30 cellular contexts compared by ENCODE assay signal in the genomic region with DNA sequence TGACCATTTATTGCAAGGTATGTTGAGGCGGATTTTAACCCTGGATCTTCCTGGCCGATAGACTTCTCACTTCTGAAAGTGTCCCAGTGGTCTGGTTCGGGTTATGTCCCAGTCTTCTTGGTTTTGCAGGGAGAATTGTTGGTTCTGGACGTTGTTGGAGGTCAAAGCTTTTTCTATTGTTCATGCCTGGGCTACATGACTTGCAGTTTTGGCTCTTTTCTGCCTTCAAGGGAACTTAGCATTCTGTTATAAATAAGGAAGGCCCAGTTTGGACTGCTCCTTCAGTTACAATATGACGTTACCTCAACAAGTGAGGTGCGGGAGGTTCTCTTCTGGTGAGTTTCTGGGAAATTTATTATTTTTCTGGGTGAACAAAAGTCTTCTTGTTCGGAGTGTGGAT.
"Had no signal": no experiment of that assay in that cellular context is flagged by ENCODE, and none has a peak within 500 bp of the region (broad histone marks: within the 10 kb centered on the region; RNA-seq: fewer than 3 reads in every experiment).

No MANE protein-coding gene starts in this region.

- H3K4me1 ChIP-seq: heart right ventricle, left ventricle myocardium inferior, parathyroid adenoma, psoas muscle, thyroid gland, upper lobe of left lung had no signal

- H3K27ac ChIP-seq: heart right ventricle, left ventricle myocardium inferior, parathyroid adenoma, psoas muscle, thyroid gland, upper lobe of left lung, WERI-Rb-1 had no signal

- H3K36me3 ChIP-seq: heart right ventricle, left ventricle myocardium inferior, thyroid gland, upper lobe of left lung, WERI-Rb-1 had no signal

- H3K27ac Mint-ChIP-seq: activated CD4-positive, alpha-beta memory T cell treated with anti-CD3 and anti-CD28 coated beads for 36 hours; activated CD4-positive, alpha-beta T cell treated with anti-CD3 and anti-CD28 coated beads, Interleukin-2, amount 10 ng/mL, durations not matched to agents 24 days and 14 days; activated naive CD4-positive, alpha-beta T cell treated with anti-CD3 and anti-CD28 coated beads, Interleukin-2, amount 10 ng/mL, durations not matched to agents 7 days and 5 days; activated T-helper 1 cell treated with anti-CD3 and anti-CD28 coated beads, Interleukin-12 subunit alpha, Interleukin-12 subunit beta, Interleukin-2, Interleukin-4 antibody, amounts not matched to agents 30 ng/mL and 10 ng/mL and 1 ng/mL, durations not matched to agents 14 hours and 24 hours and 36 hours; endodermal cell; naive B cell; nephron progenitor cell; stimulated activated memory B cell treated with anti-CD40 and anti-IgM and Interleukin-4, amounts not matched to agents 10 μg/mL and 1 μg/mL and 100 μg/mL, for 72 hours; stimulated activated naive CD8-positive, alpha-beta T cell treated with anti-CD3 and anti-CD28 coated beads, Interleukin-15, amount 100 ng/mL, for 72 hours; T-helper 1 cell treated with Interleukin-12 subunit alpha and Interleukin-12 subunit beta and Interleukin-4 antibody, amounts not matched to agents 30 μg/mL and 1 μg/mL, for 36 hours had no signal

- H3K79me2 ChIP-seq: parathyroid adenoma had no signal

- H2AFZ ChIP-seq: parathyroid adenoma had no signal

- H3K27me3 ChIP-seq: heart right ventricle, thyroid gland, upper lobe of left lung had no signal

- H3K36me3 Mint-ChIP-seq: activated CD4-positive, alpha-beta memory T cell treated with anti-CD3 and anti-CD28 coated beads for 36 hours; activated naive CD4-positive, alpha-beta T cell treated with anti-CD3 and anti-CD28 coated beads, Interleukin-2, amount 10 ng/mL, durations not matched to agents 7 days and 5 days; naive B cell; stimulated activated memory B cell treated with anti-CD40 and anti-IgM and Interleukin-4, amounts not matched to agents 10 μg/mL and 1 μg/mL and 100 μg/mL, for 72 hours had no signal

- H3K4me1 Mint-ChIP-seq: activated CD4-positive, alpha-beta T cell treated with anti-CD3 and anti-CD28 coated beads, Interleukin-2, amount 10 ng/mL, durations not matched to agents 24 days and 14 days; activated naive CD4-positive, alpha-beta T cell treated with anti-CD3 and anti-CD28 coated beads, Interleukin-2, amount 10 ng/mL, durations not matched to agents 7 days and 5 days; naive B cell; nephron progenitor cell; stimulated activated memory B cell treated with anti-CD40 and anti-IgM and Interleukin-4, amounts not matched to agents 10 μg/mL and 1 μg/mL and 100 μg/mL, for 72 hours; stimulated activated naive CD8-positive, alpha-beta T cell treated with anti-CD3 and anti-CD28 coated beads, Interleukin-15, amount 100 ng/mL, for 72 hours had no signal

- H3K9me3 ChIP-seq: psoas muscle, thyroid gland, upper lobe of left lung had no signal

- H3K4me3 Mint-ChIP-seq: activated CD4-positive, alpha-beta memory T cell treated with anti-CD3 and anti-CD28 coated beads for 36 hours; activated CD4-positive, alpha-beta T cell treated with anti-CD3 and anti-CD28 coated beads, Interleukin-2, amount 10 ng/mL, durations not matched to agents 24 days and 14 days; activated naive CD4-positive, alpha-beta T cell treated with anti-CD3 and anti-CD28 coated beads, Interleukin-2, amount 10 ng/mL, durations not matched to agents 7 days and 5 days; activated T-helper 1 cell treated with anti-CD3 and anti-CD28 coated beads, Interleukin-12 subunit alpha, Interleukin-12 subunit beta, Interleukin-2, Interleukin-4 antibody, amounts not matched to agents 30 ng/mL and 10 ng/mL and 1 ng/mL, durations not matched to agents 14 hours and 24 hours and 36 hours; endodermal cell; naive B cell; nephron progenitor cell; stimulated activated memory B cell treated with anti-CD40 and anti-IgM and Interleukin-4, amounts not matched to agents 10 μg/mL and 1 μg/mL and 100 μg/mL, for 72 hours; stimulated activated naive CD8-positive, alpha-beta T cell treated with anti-CD3 and anti-CD28 coated beads, Interleukin-15, amount 100 ng/mL, for 72 hours; T-helper 1 cell treated with Interleukin-12 subunit alpha and Interleukin-12 subunit beta and Interleukin-4 antibody, amounts not matched to agents 30 μg/mL and 1 μg/mL, for 36 hours had no signal

- H3K4me2 ChIP-seq: smooth muscle cell had no signal

- DNase-seq: activated CD4-positive, alpha-beta memory T cell treated with anti-CD3 and anti-CD28 coated beads for 36 hours; activated CD4-positive, alpha-beta T cell treated with anti-CD3 and anti-CD28 coated beads, Interleukin-2, amount 10 ng/mL, durations not matched to agents 24 days and 14 days; activated CD8-positive, alpha-beta memory T cell treated with anti-CD3 and anti-CD28 coated beads, Interleukin-2, amount 50 U/mL, for 4 hours; activated gamma-delta T cell; activated naive CD4-positive, alpha-beta T cell treated with anti-CD3 and anti-CD28 coated beads, Interleukin-2, amount 10 ng/mL, durations not matched to agents 7 days and 5 days; activated T-cell treated with anti-CD3 and anti-CD28 coated beads, Interleukin-2, amount 50 U/mL, for 1 hour; amygdala; caudate nucleus; endodermal cell; foreskin melanocyte; heart right ventricle; left ventricle myocardium inferior; naive B cell; nephron progenitor cell; psoas muscle; stimulated activated CD4-positive, alpha-beta T cell treated with anti-CD3 and anti-CD28 coated beads, Interleukin-1b, Interleukin-23, amount 100 ng/mL, for 48 hours; stimulated activated CD4-positive, alpha-beta T cell treated with anti-CD3 and anti-CD28 coated beads, Interleukin-4, amount 100 ng/mL, for 4 hours; stimulated activated CD8-positive, alpha-beta memory T cell treated with anti-CD3 and anti-CD28 coated beads, Interleukin-4, amount 100 ng/mL, for 48 hours; stimulated activated naive CD8-positive, alpha-beta T cell treated with anti-CD3 and anti-CD28 coated beads, Interleukin-15, amount 100 ng/mL, for 72 hours; substantia nigra; T-helper 9 cell; thyroid gland; upper lobe of left lung; WERI-Rb-1 had no signal

- H3K4me3 ChIP-seq: heart right ventricle, left ventricle myocardium inferior, lung, psoas muscle, smooth muscle cell, thyroid gland, upper lobe of left lung had no signal

- H3K9me3 Mint-ChIP-seq: activated CD4-positive, alpha-beta T cell treated with anti-CD3 and anti-CD28 coated beads, Interleukin-2, amount 10 ng/mL, durations not matched to agents 24 days and 14 days; activated naive CD4-positive, alpha-beta T cell treated with anti-CD3 and anti-CD28 coated beads, Interleukin-2, amount 10 ng/mL, durations not matched to agents 7 days and 5 days; T-helper 1 cell treated with Interleukin-12 subunit alpha and Interleukin-12 subunit beta and Interleukin-4 antibody, amounts not matched to agents 30 μg/mL and 1 μg/mL, for 36 hours had no signal

- H3K27me3 Mint-ChIP-seq: activated CD4-positive, alpha-beta memory T cell treated with anti-CD3 and anti-CD28 coated beads for 36 hours; activated CD4-positive, alpha-beta T cell treated with anti-CD3 and anti-CD28 coated beads, Interleukin-2, amount 10 ng/mL, durations not matched to agents 24 days and 14 days; activated naive CD4-positive, alpha-beta T cell treated with anti-CD3 and anti-CD28 coated beads, Interleukin-2, amount 10 ng/mL, durations not matched to agents 7 days and 5 days; naive B cell; stimulated activated memory B cell treated with anti-CD40 and anti-IgM and Interleukin-4, amounts not matched to agents 10 μg/mL and 1 μg/mL and 100 μg/mL, for 72 hours; stimulated activated naive CD8-positive, alpha-beta T cell treated with anti-CD3 and anti-CD28 coated beads, Interleukin-15, amount 100 ng/mL, for 72 hours had no signal
